31 cellular contexts compared by ENCODE assay signal in genomic region chr10:2851544-2851943, GRCh38.
DNase-seq lines count a peak whose midpoint lies in the region; ATAC-seq and TF ChIP-seq lines count a peak whose summit lies in the region.
"Had no signal": no experiment of that assay in that cellular context is flagged by ENCODE, and none has a peak within 500 bp of the region (broad histone marks: within the 10 kb centered on the region; RNA-seq: fewer than 3 reads in every experiment).

No MANE protein-coding gene starts in this region.

- H3K36me3 ChIP-seq in A673 (ENCODE audit: insufficient read depth, low read length, poor library complexity, severe bottlenecking) (no peaks in the 10 kb centered on the region), HEK293 (ENCODE audit: control insufficient read depth in 2 of 2, insufficient read depth in 1 of 2, low read length in 2 of 2) (no peaks in the 10 kb centered on the region)
- H3K36me3 ChIP-seq: breast epithelium, esophagus squamous epithelium, HAP-1, heart right ventricle, lower lobe of right lung, right lobe of liver, spleen had no signal

- no peak for TF ChIP-seq CTCF in A673 (conservative IDR thresholded peaks at IDR 0.05; ENCODE audit: low read depth, low read length)
- TF ChIP-seq CTCF in HEK293 (tag by site-specific recombination; IDR thresholded peaks at IDR 0.05), result no peak

- H3K9me3 ChIP-seq in A673 (ENCODE audit: low read depth, low read length, poor library complexity, severe bottlenecking) (no peaks in the 10 kb centered on the region), HEK293 (ENCODE audit: control insufficient read depth, insufficient read depth, low read depth, low read length) (no peaks in the 10 kb centered on the region)
- H3K9me3 ChIP-seq: breast epithelium, esophagus squamous epithelium, HAP-1, heart right ventricle, lower lobe of right lung, right lobe of liver, testis had no signal

- ATAC-seq in HG03025 (IDR thresholded peaks at IDR 0.05; ENCODE audit: low FRiP score, unreplicated experiment), result no peak
- ATAC-seq: foreskin keratinocyte, heart right ventricle, lower lobe of right lung, right lobe of liver had no signal

- H3K27ac ChIP-seq in A673 (ENCODE audit: low read depth, low read length, poor library complexity, severe bottlenecking) (no peak overlapping the region), HEK293 (ENCODE audit: extremely low read depth, low read depth, low read length) (no peak overlapping the region)
- H3K27ac ChIP-seq: breast epithelium, dorsolateral prefrontal cortex, esophagus squamous epithelium, foreskin keratinocyte, heart right ventricle, lower lobe of right lung, right lobe of liver, spleen, testis had no signal

- POLR2A ChIA-PET in A673 (lab: Charles Lee; ENCODE audit: low non-redundant PET), result no interaction called here
- POLR2A ChIA-PET in HEK293 (lab: Yijun Ruan, JAX), result no interaction called here

- no peaks in the 10 kb centered on the region for H3K27me3 ChIP-seq in A673 (replicated peaks; ENCODE audit: insufficient read depth, low read depth, low read length, poor library complexity)
- H3K27me3 ChIP-seq: foreskin keratinocyte, right lobe of liver, testis had no signal

- BruUV-seq in A673 (replicated peaks; lab: Mats Ljungman, UMichigan), result no TSS peak

- peaks cover 51% of the 10 kb centered on the region for H3K4me1 ChIP-seq in A673 (ENCODE audit: insufficient read depth, low read length, poor library complexity, severe bottlenecking)
- peaks cover 5% of the 10 kb centered on the region; the same call in 1 of the 2 replicates for H3K4me1 ChIP-seq in HEK293 (ENCODE audit: control insufficient read depth, insufficient read depth, low read length)
- H3K4me1 ChIP-seq: breast epithelium, esophagus squamous epithelium, foreskin keratinocyte, HAP-1, heart right ventricle, lower lobe of right lung, right lobe of liver, spleen, testis had no signal

- CTCF ChIA-PET in A673 (lab: Charles Lee) (no interaction called here), HEK293 (lab: Yijun Ruan, JAX) (interaction anchor here (0.9 kb wide), 2 partner anchors 12 to 77 kb away, joined by 3 to 4 read pairs; no protein-coding TSS in a partner anchor)

- H3K4me3 ChIP-seq in A673 (ENCODE audit: low read depth, low read length, poor library complexity, severe bottlenecking) (no peak overlapping the region), HEK293 (ENCODE audit: low read depth, low read length) (no peak overlapping the region)
- H3K4me3 ChIP-seq: breast epithelium, dorsolateral prefrontal cortex, esophagus squamous epithelium, HAP-1, heart right ventricle, lower lobe of right lung, right lobe of liver, spleen, testis had no signal

- intact Hi-C loops in A673 (cut with micrococcal nuclease; ENCODE audit: unreplicated experiment), result no loop called here

- peak; percentile 26 for DNase-seq in A673 (ENCODE audit: low spot score)
- peak; percentile 25 for DNase-seq in NCI-H2081 treated with DMSO at 0.1 percent for 48 hours (lab: John Stamatoyannopoulos, UW)
- DNase-seq in NCI-H774 (lab: John Stamatoyannopoulos, UW), result peak; percentile 51
- no peak for DNase-seq in HCEC 1CT
- no peak for DNase-seq in ureter (ENCODE audit: low spot score)
- DNase-seq: activated B cell treated with CpG ODN at 0.5 μM for 24 hours; activated CD4-positive, alpha-beta T cell treated with anti-CD3 and anti-CD28 coated beads, Interleukin-2, amount 50 U/mL, for 1 hour; activated effector memory CD4-positive, alpha-beta T cell treated with anti-CD3 and anti-CD28 coated beads, Interleukin-2, amount 50 U/mL, for 16 hours; activated naive CD8-positive, alpha-beta T cell treated with anti-CD3 and anti-CD28 coated beads for 36 hours; activated T-cell treated with anti-CD3 and anti-CD28 coated beads, Interleukin-2, amount 50 U/mL, for 24 hours; DMS53; dorsolateral prefrontal cortex; esophagus squamous epithelium; foreskin keratinocyte; heart right ventricle; Kasumi-1; kidney glomerular epithelial cell; lower lobe of right lung; midbrain; naive B cell; NCI-H226; OCI-M1; right lobe of liver; spleen; stimulated activated CD4-positive, alpha-beta T cell treated with anti-CD3 and anti-CD28 coated beads, Interleukin-2, amount 100 ng/mL, for 24 hours; stimulated activated CD8-positive, alpha-beta memory T cell treated with anti-CD3 and anti-CD28 coated beads, Interleukin-4, amount 100 ng/mL, for 48 hours; testis had no signal

TF ChIP-seq in HEK293, 187 proteins besides CTCF, POLR2A, EP300 and RAD21 (continues in another document):
- TF ChIP-seq, protein P1, sequence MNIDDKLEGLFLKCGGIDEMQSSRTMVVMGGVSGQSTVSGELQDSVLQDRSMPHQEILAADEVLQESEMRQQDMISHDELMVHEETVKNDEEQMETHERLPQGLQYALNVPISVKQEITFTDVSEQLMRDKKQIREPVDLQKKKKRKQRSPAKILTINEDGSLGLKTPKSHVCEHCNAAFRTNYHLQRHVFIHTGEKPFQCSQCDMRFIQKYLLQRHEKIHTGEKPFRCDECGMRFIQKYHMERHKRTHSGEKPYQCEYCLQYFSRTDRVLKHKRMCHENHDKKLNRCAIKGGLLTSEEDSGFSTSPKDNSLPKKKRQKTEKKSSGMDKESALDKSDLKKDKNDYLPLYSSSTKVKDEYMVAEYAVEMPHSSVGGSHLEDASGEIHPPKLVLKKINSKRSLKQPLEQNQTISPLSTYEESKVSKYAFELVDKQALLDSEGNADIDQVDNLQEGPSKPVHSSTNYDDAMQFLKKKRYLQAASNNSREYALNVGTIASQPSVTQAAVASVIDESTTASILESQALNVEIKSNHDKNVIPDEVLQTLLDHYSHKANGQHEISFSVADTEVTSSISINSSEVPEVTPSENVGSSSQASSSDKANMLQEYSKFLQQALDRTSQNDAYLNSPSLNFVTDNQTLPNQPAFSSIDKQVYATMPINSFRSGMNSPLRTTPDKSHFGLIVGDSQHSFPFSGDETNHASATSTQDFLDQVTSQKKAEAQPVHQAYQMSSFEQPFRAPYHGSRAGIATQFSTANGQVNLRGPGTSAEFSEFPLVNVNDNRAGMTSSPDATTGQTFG (tag by site-specific recombination; IDR thresholded peaks at IDR 0.05; ENCODE audit: borderline replicate concordance), result no peak
- TF ChIP-seq ZNF600 (tag by site-specific recombination; IDR thresholded peaks at IDR 0.05) (no peak), ZNF449 (tag by site-specific recombination; IDR thresholded peaks at IDR 0.05) (no peak), ZSCAN23 (tag by site-specific recombination; IDR thresholded peaks at IDR 0.05) (no peak), ZNF112 (tag by site-specific recombination; IDR thresholded peaks at IDR 0.05) (no peak), ZNF37A (tag by site-specific recombination; IDR thresholded peaks at IDR 0.05) (no peak), ZNF560 (tag by site-specific recombination; IDR thresholded peaks at IDR 0.05; ENCODE audit: borderline replicate concordance) (no peak), ZNF133 (tag by site-specific recombination; IDR thresholded peaks at IDR 0.05) (no peak), ZNF280D (tag by site-specific recombination; IDR thresholded peaks at IDR 0.05) (no peak)
- TF ChIP-seq, protein P2, sequence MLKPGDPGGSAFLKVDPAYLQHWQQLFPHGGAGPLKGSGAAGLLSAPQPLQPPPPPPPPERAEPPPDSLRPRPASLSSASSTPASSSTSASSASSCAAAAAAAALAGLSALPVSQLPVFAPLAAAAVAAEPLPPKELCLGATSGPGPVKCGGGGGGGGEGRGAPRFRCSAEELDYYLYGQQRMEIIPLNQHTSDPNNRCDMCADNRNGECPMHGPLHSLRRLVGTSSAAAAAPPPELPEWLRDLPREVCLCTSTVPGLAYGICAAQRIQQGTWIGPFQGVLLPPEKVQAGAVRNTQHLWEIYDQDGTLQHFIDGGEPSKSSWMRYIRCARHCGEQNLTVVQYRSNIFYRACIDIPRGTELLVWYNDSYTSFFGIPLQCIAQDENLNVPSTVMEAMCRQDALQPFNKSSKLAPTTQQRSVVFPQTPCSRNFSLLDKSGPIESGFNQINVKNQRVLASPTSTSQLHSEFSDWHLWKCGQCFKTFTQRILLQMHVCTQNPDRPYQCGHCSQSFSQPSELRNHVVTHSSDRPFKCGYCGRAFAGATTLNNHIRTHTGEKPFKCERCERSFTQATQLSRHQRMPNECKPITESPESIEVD (tag by site-specific recombination; IDR thresholded peaks at IDR 0.05), result peak; percentile 10; the same call in 1 of the 2 replicates

Comparison
In these comparisons a context has a peak if more than half of its experiments do, and no peak if none do; other contexts are left out.
1. DNase-seq: peak in A673 (single experiment), NCI-H2081 treated with DMSO at 0.1 percent for 48 hours (single experiment) and NCI-H774 (single experiment); none in HCEC 1CT (single experiment) and ureter (single experiment).